Comparison of ENCODE assay signal across 10 cellular contexts in genomic region chr11:128180446-128181089, GRCh38.
DNase-seq lines count a peak whose midpoint lies in the region; ATAC-seq and TF ChIP-seq lines count a peak whose summit lies in the region.
"Had no signal": no experiment of that assay in that cellular context is flagged by ENCODE, and none has a peak within 500 bp of the region (broad histone marks: within the 10 kb centered on the region; RNA-seq: fewer than 3 reads in every experiment).

No MANE protein-coding gene starts in this region.

- TF ChIP-seq POLR2A in IMR-90 (IDR thresholded peaks at IDR 0.05; ENCODE audit: low read depth, low read length): no peak

- H4K20me1 ChIP-seq in IMR-90 (ENCODE audit: insufficient read depth, low read length): no peaks in the 10 kb centered on the region

- H3K23ac ChIP-seq in IMR-90 (ENCODE audit: low read depth, low read length) (peak overlapping the region; percentile 39), mesenchymal stem cell (ENCODE audit: low read length in 2 of 2) (no peak overlapping the region)

- no TSS peak for BruUV-seq in Calu3 (replicated peaks; lab: Mats Ljungman, UMichigan)
- BruUV-seq in IMR-90 (replicated peaks; lab: Mats Ljungman, UMichigan): no TSS peak

- in situ Hi-C loops in IMR-90 (cut with MboI; ENCODE audit: low sequenced_read_pairs): no loop called here

- H3K9ac ChIP-seq in IMR-90 (ENCODE audit: low read depth, low read length): no peak overlapping the region
- no peak overlapping the region for H3K9ac ChIP-seq in mesenchymal stem cell (ENCODE audit: low read length)

- no peaks in the 10 kb centered on the region for H3K27me3 ChIP-seq in IMR-90 (ENCODE audit: control insufficient read depth, insufficient read depth, low read length)
- no peaks in the 10 kb centered on the region for H3K27me3 ChIP-seq in mesenchymal stem cell (ENCODE audit: control insufficient read depth in 1 of 2, insufficient read depth in 1 of 2, low read length in 2 of 2)
- peaks cover 0 to 5% (median under 1%) of the 10 kb centered on the region in 3 donors for H3K27me3 ChIP-seq in psoas muscle (ENCODE audit: insufficient read depth in 3 of 3, low read length in 2 of 3)

- H3K4me3 Mint-ChIP-seq in Calu3 (ENCODE audit: low read depth, unreplicated experiment): no peak overlapping the region
- H3K4me3 Mint-ChIP-seq in nephron progenitor cell: no peak overlapping the region

- H3K27me3 Mint-ChIP-seq in Calu3 (ENCODE audit: unreplicated experiment) (no peaks in the 10 kb centered on the region), nephron progenitor cell (ENCODE audit: low read depth, poor library complexity) (peaks cover 13% of the 10 kb centered on the region)

- ATAC-seq in IMR-90 (ENCODE audit: low read depth) (peak; percentile 95), HG02798 (IDR thresholded peaks at IDR 0.05; ENCODE audit: poor library complexity, unreplicated experiment) (no peak), psoas muscle (no peak)

- no peak for TF ChIP-seq RAD21 in IMR-90 (IDR thresholded peaks at IDR 0.05; ENCODE audit: low read length)

- peak overlapping the region; percentile 40 for H2BK5ac ChIP-seq in IMR-90 (ENCODE audit: low read depth, low read length, poor library complexity, severe bottlenecking)
- H2BK5ac ChIP-seq in mesenchymal stem cell (ENCODE audit: low read depth, low read length, poor library complexity, severe bottlenecking): peak overlapping the region; percentile 78

- H4K91ac ChIP-seq in IMR-90 (ENCODE audit: insufficient read depth, low read depth, low read length) (peak overlapping the region; percentile 78), mesenchymal stem cell (ENCODE audit: low read length) (peak overlapping the region; percentile 70)

- peak overlapping the region; percentile 92 for H2BK20ac ChIP-seq in IMR-90 (ENCODE audit: low read depth, low read length)

- TF ChIP-seq CTCF in Calu3 (IDR thresholded peaks at IDR 0.05; ENCODE audit: unreplicated experiment): no peak
- no peak for TF ChIP-seq CTCF in IMR-90 (conservative IDR thresholded peaks at IDR 0.05; ENCODE audit: low read depth, low read length)
- TF ChIP-seq CTCF in nephron progenitor cell (IDR thresholded peaks at IDR 0.05): no peak
- TF ChIP-seq CTCF in psoas muscle (IDR thresholded peaks at IDR 0.05): no peak

- dilution Hi-C loops in IMR-90 (cut with HindIII; ENCODE audit: low sequenced_read_pairs, unreplicated experiment): loop anchor here (25.0 kb wide), 1 partner anchor 657 kb away; no protein-coding TSS in a partner anchor

- peak overlapping the region; percentile 54; the same call in 1 of the 2 replicates for H3K14ac ChIP-seq in IMR-90 (replicated peaks; ENCODE audit: low read depth, low read length)
- no peak overlapping the region for H3K14ac ChIP-seq in mesenchymal stem cell (ENCODE audit: low read length in 2 of 2)

- no peak overlapping the region for H3K56ac ChIP-seq in IMR-90 (ENCODE audit: extremely low read depth, insufficient read depth, low read length)

- H3K27ac Mint-ChIP-seq in Calu3 (ENCODE audit: unreplicated experiment) (peak overlapping the region; percentile 61), nephron progenitor cell (no peak overlapping the region)

- H3K9me1 ChIP-seq in IMR-90 (ENCODE audit: insufficient read depth, low read length): peaks cover 8% of the 10 kb centered on the region

- peak overlapping the region; percentile 59 to 79 for H2BK12ac ChIP-seq in mesenchymal stem cell (ENCODE audit: low read length in 2 of 2)

- H2AK9ac ChIP-seq in IMR-90 (replicated peaks; ENCODE audit: low read depth, low read length, poor library complexity): peak overlapping the region; percentile 63

- H3K9me3 Mint-ChIP-seq in Calu3 (ENCODE audit: low read depth, unreplicated experiment) (peaks cover 13% of the 10 kb centered on the region), nephron progenitor cell (peaks cover 16% of the 10 kb centered on the region)

- H3K36me3 Mint-ChIP-seq in Calu3 (ENCODE audit: insufficient read depth, unreplicated experiment) (no peaks in the 10 kb centered on the region), nephron progenitor cell (ENCODE audit: low read depth) (peaks cover 12% of the 10 kb centered on the region)

- H3K27ac ChIP-seq in IMR-90 (ENCODE audit: insufficient read depth, low read length) (no peak overlapping the region; the same call in 1 of the 2 replicates), mesenchymal stem cell (ENCODE audit: low read length, poor library complexity, severe bottlenecking) (peak overlapping the region; percentile 57), psoas muscle (no peak overlapping the region)

- H3K4me1 ChIP-seq in IMR-90 (ENCODE audit: control insufficient read depth, insufficient read depth, low read length) (peaks cover 6% of the 10 kb centered on the region), mesenchymal stem cell (ENCODE audit: control insufficient read depth, insufficient read depth, low read depth, low read length) (peaks cover 8% of the 10 kb centered on the region), psoas muscle (peaks cover 3% of the 10 kb centered on the region)

- H3K4ac ChIP-seq in IMR-90 (ENCODE audit: low read depth, low read length): peak overlapping the region; percentile 75
- peak overlapping the region in 1 of 2 experiments; percentile 26 for H3K4ac ChIP-seq in mesenchymal stem cell (ENCODE audit: low read depth in 1 of 2, low read length in 2 of 2)

- H2BK15ac ChIP-seq in IMR-90 (ENCODE audit: low read depth, low read length) (peak overlapping the region; percentile 52; the same call in 2 of the 3 replicates), mesenchymal stem cell (ENCODE audit: low read depth, poor library complexity, severe bottlenecking) (peak overlapping the region; percentile 60)

- H3K4me3 ChIP-seq in IMR-90 (ENCODE audit: insufficient read depth, low read depth, low read length) (no peak overlapping the region), mesenchymal stem cell (ENCODE audit: insufficient read depth in 1 of 2, low read depth in 1 of 2, low read length in 2 of 2) (no peak overlapping the region), psoas muscle (no peak overlapping the region)
- H3K4me3 ChIP-seq: lung, skin epidermis had no signal

- no peaks in the 10 kb centered on the region for H3K9me3 ChIP-seq in IMR-90 (ENCODE audit: control insufficient read depth, insufficient read depth, low read length)
- H3K9me3 ChIP-seq in mesenchymal stem cell (ENCODE audit: control insufficient read depth, low read length): no peaks in the 10 kb centered on the region
- H3K9me3 ChIP-seq in psoas muscle: no peaks in the 10 kb centered on the region

- H3K18ac ChIP-seq in IMR-90 (ENCODE audit: low read depth, low read length): peak overlapping the region; percentile 77; the same call in 1 of the 2 replicates
- peak overlapping the region; percentile 40 to 69 for H3K18ac ChIP-seq in mesenchymal stem cell (ENCODE audit: low read depth in 1 of 2, low read length in 2 of 2)

- no peaks in the 10 kb centered on the region for H3K36me3 ChIP-seq in IMR-90 (ENCODE audit: control insufficient read depth, insufficient read depth, low read length)
- H3K36me3 ChIP-seq in mesenchymal stem cell (ENCODE audit: control insufficient read depth in 1 of 2, insufficient read depth in 2 of 2, low read depth in 1 of 2, low read length in 2 of 2): no peaks in the 10 kb centered on the region
- no peaks in the 10 kb centered on the region for H3K36me3 ChIP-seq in psoas muscle (ENCODE audit: insufficient read depth in 1 of 2, low read depth in 1 of 2)

- H2BK120ac ChIP-seq in IMR-90 (ENCODE audit: low read depth, low read length) (peak overlapping the region; percentile 82), mesenchymal stem cell (ENCODE audit: low read depth, low read length) (peak overlapping the region; percentile 24)

- H4K8ac ChIP-seq in IMR-90 (ENCODE audit: low read depth in 2 of 2, low read length in 2 of 2) (peak overlapping the region in 1 of 2 experiments; percentile 75; a peak in 2 of 4 replicates), mesenchymal stem cell (ENCODE audit: low read length) (peak overlapping the region; percentile 62)

- no CpG with 5 or more reads among the region's 5 CpGs for WGBS in IMR-90 (ENCODE audit: extremely low coverage in 2 of 2, insufficient read length in 1 of 2), 2 experiments
- 31% methylated on average over 5 of the region's 5 CpGs for WGBS in mesenchymal stem cell
- 58 to 70% (median 62%) methylated on average over 5 of the region's 5 CpGs for WGBS in psoas muscle, 3 donors

- POLR2A ChIA-PET in IMR-90 (lab: Charles Lee; ENCODE audit: unreplicated experiment): interaction anchor here (0.7 kb wide), 1 partner anchor 143 kb away, joined by 4 read pairs; no protein-coding TSS in a partner anchor

- H4K5ac ChIP-seq in IMR-90 (ENCODE audit: low read depth, low read length): peak overlapping the region; percentile 71; the same call in 1 of the 2 replicates

- H2AK5ac ChIP-seq in IMR-90 (ENCODE audit: low read depth, low read length): peak overlapping the region; percentile 76
- H2AK5ac ChIP-seq in mesenchymal stem cell (ENCODE audit: low read length, severe bottlenecking): peak overlapping the region; percentile 28

- H3K4me1 Mint-ChIP-seq in Calu3 (ENCODE audit: low read depth, unreplicated experiment) (peaks cover 36% of the 10 kb centered on the region), nephron progenitor cell (peaks cover 31% of the 10 kb centered on the region)

- CTCF ChIA-PET in Calu3 (lab: Charles Lee): interaction anchor here (0.5 kb wide), 1 partner anchor 148 kb away, joined by 3 read pairs; no protein-coding TSS in a partner anchor
- CTCF ChIA-PET in IMR-90 (lab: Yijun Ruan, JAX): interaction anchor here (0.7 kb wide), 2 partner anchors 13 to 23 kb away, joined by 3 read pairs; no protein-coding TSS in a partner anchor

- DNase-seq in Calu3 (no peak), IMR-90 (peak; percentile 92), brain pericyte (ENCODE audit: low read depth, low spot score) (peak; percentile 46), mesenchymal stem cell (peak; percentile 77), nephron progenitor cell (no peak), DMS114 treated with DMSO at 0.1 percent for 48 hours (lab: John Stamatoyannopoulos, UW; ENCODE audit: unreplicated experiment) (no peak), psoas muscle (no peak)

- H2AFZ ChIP-seq in IMR-90 (replicated peaks; ENCODE audit: low read length, poor library complexity): peak overlapping the region; percentile 84
- H2AFZ ChIP-seq in mesenchymal stem cell (ENCODE audit: low read depth, low read length): no peak overlapping the region

- H3K4me2 ChIP-seq in IMR-90 (ENCODE audit: low read depth, low read length): peak overlapping the region; percentile 38
- H3K4me2 ChIP-seq in mesenchymal stem cell (ENCODE audit: low read length, poor library complexity, severe bottlenecking): no peak overlapping the region

- H3K79me1 ChIP-seq in IMR-90 (ENCODE audit: low read depth in 1 of 2, low read length in 2 of 2) (no peaks in the 10 kb centered on the region), mesenchymal stem cell (replicated peaks; ENCODE audit: low read length, poor library complexity, severe bottlenecking) (no peaks in the 10 kb centered on the region)

- intact Hi-C loops in Calu3 (cut with micrococcal nuclease; ENCODE audit: unreplicated experiment) (loop anchor here (2.0 kb wide), 1 partner anchor 28 kb away; no protein-coding TSS in a partner anchor), IMR-90 (cut with micrococcal nuclease) (no loop called here), psoas muscle (cut with DNase I) (no loop called here)

Comparison
In these comparisons a context has a peak if more than half of its experiments do, and no peak if none do; other contexts are left out.
1. DNase-seq: peak in IMR-90 (single experiment), brain pericyte (single experiment) and mesenchymal stem cell (single experiment); none in Calu3 (single experiment), nephron progenitor cell (single experiment), DMS114 treated with DMSO at 0.1 percent for 48 hours (single experiment) and psoas muscle (0 of 2).